In genomic region chr7:29588212-29588611, GRCh38 we compare ENCODE assay signal across 17 cellular contexts. TPM values are rescaled to one million over a fixed set of nuclear protein-coding genes. Genes with fewer than 3 reads are reported as not detected.
DNase-seq lines count a peak whose midpoint lies in the region; ATAC-seq, FAIRE-seq and TF ChIP-seq lines count a peak whose summit lies in the region.
"Had no signal": no experiment of that assay in that cellular context is flagged by ENCODE, and none has a peak within 500 bp of the region (broad histone marks: within the 10 kb centered on the region; RNA-seq: fewer than 3 reads in every experiment).

No MANE protein-coding gene starts in this region.

- H3K4me3 ChIP-seq in HepG2 (replicated peaks in 1 of 3; ENCODE audit: insufficient read depth in 1 of 3, low read depth in 2 of 3, low read length in 3 of 3): 0 out of 6 replicates have a peak overlapping the region, but pooled peaks of 1 of the 3 experiments have one; percentile 41
- H3K4me3 ChIP-seq in right lobe of liver: no peak overlapping the region
- H3K4me3 ChIP-seq in OCI-LY3 (ENCODE audit: low read length): peak overlapping the region; percentile 79; the same call in 1 of the 2 replicates

- H3K36me3 ChIP-seq in HepG2 (replicated peaks in 1 of 2; ENCODE audit: control insufficient read depth in 1 of 2, insufficient read depth in 2 of 2, low read length in 2 of 2) (no peaks in the 10 kb centered on the region), right lobe of liver (no peaks in the 10 kb centered on the region), OCI-LY3 (replicated peaks; ENCODE audit: low read depth, low read length) (no peaks in the 10 kb centered on the region)

- peaks cover 3% of the 10 kb centered on the region for H3K4me1 Mint-ChIP-seq in memory B cell

- no peak for FAIRE-seq in HepG2 (lab: Jason Lieb, UNC)

- no peaks in the 10 kb centered on the region for H3K9me3 Mint-ChIP-seq in memory B cell
- H3K9me3 Mint-ChIP-seq: CD4-positive, alpha-beta T cell had no signal

- H3K4me2 ChIP-seq in HepG2 (ENCODE audit: low read depth, low read length) (peak overlapping the region; percentile 63), OCI-LY3 (ENCODE audit: low read length) (peak overlapping the region; percentile 83)

- 22% methylated on average over 2 of the region's 2 CpGs for WGBS in HepG2 (ENCODE audit: low lambda C conversion rate)
- 80% methylated on average over 2 of the region's 2 CpGs for WGBS in right lobe of liver (ENCODE audit: insufficient coverage, low coverage, low lambda C conversion rate, missing lambda C conversion rate)

- no peaks in the 10 kb centered on the region for H3K27me3 Mint-ChIP-seq in memory B cell
- H3K27me3 Mint-ChIP-seq: CD4-positive, alpha-beta T cell had no signal

- H3K27me3 ChIP-seq in HepG2 (ENCODE audit: control insufficient read depth in 1 of 2, insufficient read depth in 2 of 2, low read length in 2 of 2): no peaks in the 10 kb centered on the region
- no peaks in the 10 kb centered on the region for H3K27me3 ChIP-seq in right lobe of liver
- peaks cover 14% of the 10 kb centered on the region for H3K27me3 ChIP-seq in OCI-LY3 (ENCODE audit: low read depth, low read length)

- peak; percentile 58 for ATAC-seq in HepG2
- ATAC-seq in right lobe of liver: no peak
- no peak for ATAC-seq in memory B cell (ENCODE audit: low read depth)
- ATAC-seq in HG03460 (IDR thresholded peaks at IDR 0.05; ENCODE audit: unreplicated experiment): no peak
- ATAC-seq in HG02763 (IDR thresholded peaks at IDR 0.05; ENCODE audit: unreplicated experiment): no peak
- ATAC-seq: PC-3 had no signal

- DNase-seq in HepG2 (ENCODE audit: low spot score) (no peak), right lobe of liver (no peak), memory B cell (ENCODE audit: low spot score in 2 of 2) (no peak), mesenteric fat pad (ENCODE audit: low spot score) (no peak), NCI-H526 treated with DMSO at 0.1 percent for 48 hours (lab: John Stamatoyannopoulos, UW) (no peak)
- DNase-seq: CD4-positive, alpha-beta T cell; H9; Kasumi-1; NCI-H1105 treated with DMSO at 0.1 percent for 48 hours; NCI-H187; NCI-H345; NCI-H526; PC-3 had no signal

- TF ChIP-seq CTCF in HepG2 (CRISPR knock-in tag; IDR thresholded peaks at IDR 0.05): no peak
- TF ChIP-seq CTCF in right lobe of liver (IDR thresholded peaks at IDR 0.05): no peak
- no peak for TF ChIP-seq CTCF in OCI-LY3 (IDR thresholded peaks at IDR 0.05; ENCODE audit: low read depth, low read length)

- in situ Hi-C loops in HepG2 (cut with HindIII; ENCODE audit: extremely low pct_ligation_motif_present, low pct_unique_long_range_greater_than_20kb): no loop called here

- H3K9me3 ChIP-seq in HepG2 (ENCODE audit: low read length): no peaks in the 10 kb centered on the region
- H3K9me3 ChIP-seq in right lobe of liver: no peaks in the 10 kb centered on the region
- no peaks in the 10 kb centered on the region for H3K9me3 ChIP-seq in OCI-LY3 (ENCODE audit: insufficient read depth, low read length)

- TF ChIP-seq POLR2A in HepG2 (IDR thresholded peaks at IDR 0.05; ENCODE audit: insufficient read depth in 1 of 2, low read depth in 2 of 2, low read length in 2 of 2) (no peak), right lobe of liver (IDR thresholded peaks at IDR 0.05) (no peak)

- POLR2A ChIA-PET in HepG2 (lab: Yijun Ruan, JAX): no interaction called here

- H4K20me1 ChIP-seq in HepG2 (ENCODE audit: insufficient read depth, low read length): no peaks in the 10 kb centered on the region
- H4K20me1 ChIP-seq in OCI-LY3 (ENCODE audit: insufficient read depth, low read length): no peaks in the 10 kb centered on the region

- intact Hi-C loops in HepG2 (cut with micrococcal nuclease; ENCODE audit: unreplicated experiment): loop anchor here (5.0 kb wide), 1 partner anchor 161 kb away; no protein-coding TSS in a partner anchor
- intact Hi-C loops in right lobe of liver (cut with DNase I): no loop called here

- peaks cover 22% of the 10 kb centered on the region for H3K4me1 ChIP-seq in HepG2 (ENCODE audit: insufficient read depth, low read length)
- H3K4me1 ChIP-seq in right lobe of liver: no peaks in the 10 kb centered on the region
- peaks cover 5% of the 10 kb centered on the region; the same call in 1 of the 2 replicates for H3K4me1 ChIP-seq in OCI-LY3 (ENCODE audit: low read length)

- TF ChIP-seq EP300 in HepG2 (IDR thresholded peaks at IDR 0.05; ENCODE audit: low read depth in 2 of 2, low read length in 2 of 2) (no peak), HepG2 (CRISPR knock-in tag; IDR thresholded peaks at IDR 0.05; ENCODE audit: borderline replicate concordance) (no peak)

- H3K9ac ChIP-seq in HepG2 (ENCODE audit: insufficient read depth, low read depth, low read length) (peak overlapping the region; percentile 11; the same call in 1 of the 2 replicates), OCI-LY3 (ENCODE audit: low read length) (no peak overlapping the region)

- CTCF ChIA-PET in HepG2 (lab: Yijun Ruan, JAX; ENCODE audit: low intra/inter-chr PET ratio, low total read pairs): no interaction called here

- H3K36me3 Mint-ChIP-seq in memory B cell: no peaks in the 10 kb centered on the region

- H3K4me3 Mint-ChIP-seq in memory B cell: peak overlapping the region; percentile 38
- H3K4me3 Mint-ChIP-seq: CD4-positive, alpha-beta T cell had no signal

- H2AFZ ChIP-seq in HepG2 (ENCODE audit: low read length) (peak overlapping the region; percentile 30), OCI-LY3 (ENCODE audit: low read depth, low read length) (peak overlapping the region; percentile 98)

- H3K79me2 ChIP-seq in HepG2 (ENCODE audit: insufficient read depth, low read length) (no peaks in the 10 kb centered on the region), OCI-LY3 (ENCODE audit: low read length) (no peaks in the 10 kb centered on the region)

- no peak overlapping the region for H3K27ac Mint-ChIP-seq in memory B cell
- H3K27ac Mint-ChIP-seq: CD4-positive, alpha-beta T cell; H9 had no signal

- no peak overlapping the region for H3K27ac ChIP-seq in HepG2 (ENCODE audit: extremely low read length, insufficient read depth, low read length)
- no peak overlapping the region for H3K27ac ChIP-seq in right lobe of liver
- H3K27ac ChIP-seq in OCI-LY3 (ENCODE audit: low read length): no peak overlapping the region

- no TSS peak for BruUV-seq in HepG2 (replicated peaks; lab: Mats Ljungman, UMichigan)

- TF ChIP-seq RAD21 in HepG2 (CRISPR knock-in tag; IDR thresholded peaks at IDR 0.05): no peak

TF ChIP-seq in HepG2, 621 proteins besides CTCF, POLR2A, EP300 and RAD21:
- TF ChIP-seq FLYWCH1 (CRISPR knock-in tag; IDR thresholded peaks at IDR 0.05): no peak
- TF ChIP-seq ZNF12 (CRISPR knock-in tag; IDR thresholded peaks at IDR 0.05): 0 out of 2 replicates have a peak, but pooled peaks have one; percentile 12
TF ChIP-seq in HepG2: peak in this region for 1.

RNA-seq across cellular contexts. Expression of gene PRR15, which starts 24.6 kb away (rescaled TPM):
- total RNA-seq in HepG2 (2016; rRNA removed; fragmentation: Illumina TruSeq; extraction: Trizol): 6.2 and 7.8 TPM in 2 replicates
- 2.9 and 3.6 TPM in 2 replicates for total RNA-seq in HepG2 (2016; cell fraction: cytosol; rRNA removed; fragmentation: Illumina TruSeq; extraction: Trizol; ENCODE audit: low read depth)
- 4.6 and 9.4 TPM in 2 replicates for total RNA-seq in HepG2 (2016; cell fraction: insoluble cytoplasmic fraction; rRNA removed; fragmentation: Illumina TruSeq; extraction: Trizol)
- total RNA-seq in HepG2 (2016; cell fraction: membrane; rRNA removed; fragmentation: Illumina TruSeq; extraction: Trizol): 7.8 and 8.3 TPM in 2 replicates
- total RNA-seq in HepG2 (2016; cell fraction: nucleus; rRNA removed; fragmentation: Illumina TruSeq; extraction: Trizol): 7.4 and 7.9 TPM in 2 replicates
- polyA plus RNA-seq in HepG2 (2011; rRNA removed): 2.3 and 3.2 TPM in 2 replicates
- 2.9 and 3.1 TPM in 2 replicates for polyA plus RNA-seq in HepG2 (2011; cell fraction: cytosol; rRNA removed)
- polyA plus RNA-seq in HepG2 (2011; cell fraction: nucleus; rRNA removed): 2.3 and 3.0 TPM in 2 replicates
- polyA plus RNA-seq in HepG2 (2012): 2.8 and 3.6 TPM in 2 replicates
- polyA plus RNA-seq in HepG2 (2016; cell fraction: cytosol; fragmentation: Illumina TruSeq; extraction: Trizol; ENCODE audit: low read depth): 2.1 and 2.9 TPM in 2 replicates
- 8.8 and 9.5 TPM in 2 replicates for polyA plus RNA-seq in HepG2 (2016; cell fraction: insoluble cytoplasmic fraction; fragmentation: Illumina TruSeq; extraction: Trizol; ENCODE audit: low read depth)
- 6.8 and 6.9 TPM in 2 replicates for polyA plus RNA-seq in HepG2 (2016; cell fraction: membrane; fragmentation: Illumina TruSeq; extraction: Trizol; ENCODE audit: low read depth)
- 11.5 and 13.0 TPM in 2 replicates for polyA plus RNA-seq in HepG2 (2016; cell fraction: nucleus; fragmentation: Illumina TruSeq; extraction: Trizol; ENCODE audit: insufficient read depth, low read depth)
- polyA minus RNA-seq in HepG2 (2011; rRNA and poly(A)+ RNA removed; ENCODE audit: low replicate concordance): 0.19 and 2.5 TPM in 2 replicates
- polyA minus RNA-seq in HepG2 (2011; cell fraction: cytosol; rRNA and poly(A)+ RNA removed): 2.4 and 2.6 TPM in 2 replicates
- 2.4 and 2.8 TPM in 2 replicates for polyA minus RNA-seq in HepG2 (2011; cell fraction: nucleus; rRNA and poly(A)+ RNA removed)
- total RNA-seq in right lobe of liver: 1 to 10 TPM in 1 of 6 experiments, under 1 TPM in 2, not detected in 3; 0.18 to 1.3 (median 0.42) TPM
- 3.1 TPM for total RNA-seq in mesenteric fat pad
- total RNA-seq: CD4-positive, alpha-beta T cell; SK-MEL-5 had no signal
